5 cellular contexts compared by ENCODE assay signal in genomic region chr1:29343476-29343875, GRCh38.
"Had no signal": no experiment of that assay in that cellular context is flagged by ENCODE, and none has a peak within 500 bp of the region (broad histone marks: within the 10 kb centered on the region; RNA-seq: fewer than 3 reads in every experiment).

No MANE protein-coding gene starts in this region.

- H3K36me3 ChIP-seq: HAP-1 had no signal

- DNase-seq: IMR-90 had no signal

- ATAC-seq: HCT116, K562 had no signal

- H3K9me3 ChIP-seq: HAP-1 had no signal

- H3K4me3 ChIP-seq: GM23338, HAP-1, K562 had no signal
